Comparison of ENCODE assay signal across 10 cellular contexts in genomic region chr4:15963568-15963967, GRCh38. TPM values are rescaled to one million over a fixed set of nuclear protein-coding genes. Genes with fewer than 3 reads are reported as not detected.
DNase-seq lines count a peak whose midpoint lies in the region; ATAC-seq and TF ChIP-seq lines count a peak whose summit lies in the region.
"Had no signal": no experiment of that assay in that cellular context is flagged by ENCODE, and none has a peak within 500 bp of the region (broad histone marks: within the 10 kb centered on the region; RNA-seq: fewer than 3 reads in every experiment).

No MANE protein-coding gene starts in this region.

- H3K4me1 Mint-ChIP-seq in T-helper 2 cell treated with Interferon-gamma antibody and Interleukin-4, amounts not matched to agents 5 μg/mL and 100 μg/mL, for 36 hours (ENCODE audit: low read depth) = peaks cover 8% of the 10 kb centered on the region

- no peaks in the 10 kb centered on the region for H3K36me3 Mint-ChIP-seq in T-helper 2 cell treated with Interferon-gamma antibody and Interleukin-4, amounts not matched to agents 5 μg/mL and 100 μg/mL, for 36 hours (ENCODE audit: low read depth)

- H3K4me3 ChIP-seq in H7 (ENCODE audit: insufficient read depth, low read depth, low read length) (no peak overlapping the region), neutrophil (ENCODE audit: low read depth in 1 of 2, low read length in 1 of 2) (peak overlapping the region in 1 of 2 experiments; percentile 31), aorta (ENCODE audit: low read length in 2 of 2) (no peak overlapping the region)
- H3K4me3 ChIP-seq: pancreas, SJCRH30 had no signal

- DNase-seq in H7 (peak; percentile 28), dermis blood vessel endothelial cell (no peak), NCI-H2029 (lab: John Stamatoyannopoulos, UW) (no peak), H4 (ENCODE audit: low spot score) (no peak), aorta (no peak)
- DNase-seq in T-helper 2 cell treated with Interferon-gamma antibody and Interleukin-4, amounts not matched to agents 5 μg/mL and 100 μg/mL, for 36 hours (ENCODE audit: low spot score) = peak; percentile 50
- DNase-seq: pancreas had no signal

- H3K9me3 ChIP-seq in neutrophil = no peaks in the 10 kb centered on the region
- H3K9me3 ChIP-seq in aorta (ENCODE audit: control insufficient read depth, low read length) = peaks cover 2% of the 10 kb centered on the region
- H3K9me3 ChIP-seq: pancreas, SJCRH30 had no signal

- peaks cover 40 to 44% of the 10 kb centered on the region in 2 experiments for H3K4me1 ChIP-seq in neutrophil (ENCODE audit: control insufficient read depth in 1 of 2, insufficient read depth in 1 of 2, low read depth in 1 of 2, low read length in 1 of 2)
- H3K4me1 ChIP-seq in aorta (ENCODE audit: control insufficient read depth in 1 of 2, insufficient read depth in 2 of 2, low read length in 2 of 2) = no peaks in the 10 kb centered on the region
- H3K4me1 ChIP-seq: pancreas had no signal

- peak overlapping the region; percentile 68 for H3K27ac ChIP-seq in neutrophil
- no peak overlapping the region for H3K27ac ChIP-seq in aorta (ENCODE audit: low read depth in 1 of 2, low read length in 2 of 2)
- H3K27ac ChIP-seq: pancreas, SJCRH30 had no signal

- intact Hi-C loops in aorta (cut with DNase I) = no loop called here

- peak overlapping the region; percentile 15 for H3K27ac Mint-ChIP-seq in T-helper 2 cell treated with Interferon-gamma antibody and Interleukin-4, amounts not matched to agents 5 μg/mL and 100 μg/mL, for 36 hours

- no peak for TF ChIP-seq CTCF in neutrophil (IDR thresholded peaks at IDR 0.05)

- H3K36me3 ChIP-seq in H7 (replicated peaks; ENCODE audit: control insufficient read depth, insufficient read depth, low read length) = no peaks in the 10 kb centered on the region; the same call in 1 of the 2 replicates
- no peaks in the 10 kb centered on the region for H3K36me3 ChIP-seq in neutrophil
- H3K36me3 ChIP-seq in aorta (ENCODE audit: control insufficient read depth in 1 of 2, insufficient read depth in 2 of 2, low read length in 1 of 2) = no peaks in the 10 kb centered on the region
- H3K36me3 ChIP-seq: pancreas, SJCRH30 had no signal

- H3K9me3 Mint-ChIP-seq in T-helper 2 cell treated with Interferon-gamma antibody and Interleukin-4, amounts not matched to agents 5 μg/mL and 100 μg/mL, for 36 hours = no peaks in the 10 kb centered on the region

- H3K27me3 Mint-ChIP-seq in T-helper 2 cell treated with Interferon-gamma antibody and Interleukin-4, amounts not matched to agents 5 μg/mL and 100 μg/mL, for 36 hours (ENCODE audit: low read depth) = peaks cover 6% of the 10 kb centered on the region

- WGBS in aorta, 2 donors = 57 to 65% methylated on average over 5 of the region's 5 CpGs

- peak overlapping the region; percentile 24 for H3K4me3 Mint-ChIP-seq in T-helper 2 cell treated with Interferon-gamma antibody and Interleukin-4, amounts not matched to agents 5 μg/mL and 100 μg/mL, for 36 hours

- ATAC-seq in GM18858 (IDR thresholded peaks at IDR 0.05; ENCODE audit: unreplicated experiment) (peak; percentile 95), aorta (ENCODE audit: low FRiP score) (no peak)

- H3K27me3 ChIP-seq in H7 (ENCODE audit: control insufficient read depth, insufficient read depth, low read length) (no peaks in the 10 kb centered on the region), neutrophil (no peaks in the 10 kb centered on the region), aorta (ENCODE audit: control insufficient read depth in 1 of 2, insufficient read depth in 2 of 2, low read length in 1 of 2) (no peaks in the 10 kb centered on the region)
- H3K27me3 ChIP-seq: pancreas, SJCRH30 had no signal

RNA-seq across cellular contexts. Expression of gene FGFBP2, which starts 0.6 kb away (rescaled TPM):
- total RNA-seq in H7 (2014; rRNA removed; shearing (Covaris generic)) = not detected in 2 replicates
- total RNA-seq in dermis blood vessel endothelial cell = not detected in 2 replicates
- total RNA-seq in H4 (2014; rRNA removed; shearing (Covaris generic)) = 0.10 and 0.27 TPM in 2 replicates
- total RNA-seq in aorta = 1 to 10 TPM in 1 of 2 donors, under 1 TPM in 1; 0.84 to 1.6 TPM
- polyA plus RNA-seq in aorta = not detected
- total RNA-seq: SJCRH30 had no signal

RNA-seq across cellular contexts. Expression of gene FGFBP1, which starts 25.0 kb away (rescaled TPM):
- total RNA-seq in H7 (2014; rRNA removed; shearing (Covaris generic)) = not detected in 2 replicates
- total RNA-seq in dermis blood vessel endothelial cell (not detected in 2 replicates), aorta (not detected)
- total RNA-seq in H4 (2014; rRNA removed; shearing (Covaris generic)) = 0.16 and 0.77 TPM in 2 replicates
- polyA plus RNA-seq in aorta = under 1 TPM in 1 of 2 donors, not detected in 1; 0.20 TPM
- total RNA-seq: SJCRH30 had no signal

Comparison
In these comparisons a context has a peak if more than half of its experiments do, and no peak if none do; other contexts are left out.
1. DNase-seq: peak in H7 (single experiment) and T-helper 2 cell treated with Interferon-gamma antibody and Interleukin-4, amounts not matched to agents 5 μg/mL and 100 μg/mL, for 36 hours (single experiment); none in dermis blood vessel endothelial cell (single experiment), NCI-H2029 (single experiment), H4 (single experiment) and aorta (0 of 2).